ENCODE assay signal across 1 cellular context in the genomic region with DNA sequence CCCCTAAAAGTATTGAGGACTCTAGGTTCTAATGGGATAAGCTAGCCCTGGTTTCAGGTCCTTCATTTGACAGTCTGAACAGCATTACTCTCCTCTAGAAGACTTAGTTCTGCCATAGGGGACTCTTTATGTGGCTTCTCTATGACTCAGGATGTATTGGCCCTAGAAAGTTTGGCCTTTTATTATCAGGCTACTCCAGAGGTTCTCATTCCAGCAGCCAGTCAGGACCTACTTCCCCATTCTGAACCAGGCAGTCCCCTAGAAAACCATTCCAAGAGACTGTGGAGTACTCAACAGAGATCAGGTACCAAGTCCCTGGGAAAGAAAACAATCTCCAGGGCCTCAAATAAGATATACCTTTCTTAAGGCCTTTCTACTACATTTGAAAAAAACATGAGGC.
TF ChIP-seq lines count a peak whose summit lies in the region.

No MANE protein-coding gene starts in this region.

TF ChIP-seq in K562, 482 proteins besides CTCF, POLR2A, EP300 and RAD21 (continued from another document):
- TF ChIP-seq, protein P1, sequence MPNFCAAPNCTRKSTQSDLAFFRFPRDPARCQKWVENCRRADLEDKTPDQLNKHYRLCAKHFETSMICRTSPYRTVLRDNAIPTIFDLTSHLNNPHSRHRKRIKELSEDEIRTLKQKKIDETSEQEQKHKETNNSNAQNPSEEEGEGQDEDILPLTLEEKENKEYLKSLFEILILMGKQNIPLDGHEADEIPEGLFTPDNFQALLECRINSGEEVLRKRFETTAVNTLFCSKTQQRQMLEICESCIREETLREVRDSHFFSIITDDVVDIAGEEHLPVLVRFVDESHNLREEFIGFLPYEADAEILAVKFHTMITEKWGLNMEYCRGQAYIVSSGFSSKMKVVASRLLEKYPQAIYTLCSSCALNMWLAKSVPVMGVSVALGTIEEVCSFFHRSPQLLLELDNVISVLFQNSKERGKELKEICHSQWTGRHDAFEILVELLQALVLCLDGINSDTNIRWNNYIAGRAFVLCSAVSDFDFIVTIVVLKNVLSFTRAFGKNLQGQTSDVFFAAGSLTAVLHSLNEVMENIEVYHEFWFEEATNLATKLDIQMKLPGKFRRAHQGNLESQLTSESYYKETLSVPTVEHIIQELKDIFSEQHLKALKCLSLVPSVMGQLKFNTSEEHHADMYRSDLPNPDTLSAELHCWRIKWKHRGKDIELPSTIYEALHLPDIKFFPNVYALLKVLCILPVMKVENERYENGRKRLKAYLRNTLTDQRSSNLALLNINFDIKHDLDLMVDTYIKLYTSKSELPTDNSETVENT (CRISPR knock-in tag; IDR thresholded peaks at IDR 0.05), result no peak
- TF ChIP-seq SMARCE1 (IDR thresholded peaks at IDR 0.05), result peak; percentile 59; the same call in 1 of the 2 replicates
- TF ChIP-seq FOSL1 (tag; conservative IDR thresholded peaks at IDR 0.05), result peak; percentile 73
- peak; percentile 50; the same call in 1 of the 2 replicates for TF ChIP-seq SMARCA4 (IDR thresholded peaks at IDR 0.05)
- TF ChIP-seq NFE2 (IDR thresholded peaks at IDR 0.05; ENCODE audit: low read depth), result peak; percentile 44
- TF ChIP-seq SPI1 (IDR thresholded peaks at IDR 0.05; ENCODE audit: borderline replicate concordance, low read depth, low read length), result peak; percentile 69
- no peak for TF ChIP-seq NFIC (IDR thresholded peaks at IDR 0.05)
- peak; percentile 54; the same call in 1 of the 2 replicates for TF ChIP-seq ZNF121 (CRISPR knock-in tag; conservative IDR thresholded peaks at IDR 0.05)
